ENCODE assay signal across 21 cellular contexts in genomic region chr13:66774046-66774445, GRCh38.
"Had no signal": no experiment of that assay in that cellular context is flagged by ENCODE, and none has a peak within 500 bp of the region (broad histone marks: within the 10 kb centered on the region; RNA-seq: fewer than 3 reads in every experiment).

No MANE protein-coding gene starts in this region.

- ATAC-seq: Right ventricle myocardium inferior, SK-N-SH treated with all-trans-retinoic acid at 6 μM for 48 hours had no signal

- H3K4me1 ChIP-seq: Peyer's patch, SJCRH30 had no signal

- DNase-seq: KBM-7, MG63, NCI-H1092, NCI-H1105 treated with DMSO at 0.1 percent for 48 hours, NCI-H1417 treated with DMSO at 0.1 percent for 48 hours, NCI-H146, NCI-H1694 treated with DMSO at 0.1 percent for 48 hours, NCI-H1930, NCI-H2081, NCI-H2227 treated with DMSO at 0.1 percent for 48 hours, NCI-H524, NCI-H526 treated with DMSO at 0.1 percent for 48 hours, NCI-H774, OCI-M1, PC-9, Peyer's patch, SHP77 treated with DMSO at 0.1 percent for 48 hours, SJCRH30, T-helper 1 cell had no signal

- H3K9me3 ChIP-seq: MG63, Peyer's patch, SJCRH30 had no signal

- H2AFZ ChIP-seq: PC-9 had no signal

- H3K4me3 ChIP-seq: MG63, PC-9, Peyer's patch, SJCRH30 had no signal

- H3K36me3 ChIP-seq: MG63, Peyer's patch, SJCRH30 had no signal

- H3K27ac ChIP-seq: PC-9, Peyer's patch, SJCRH30 had no signal

- H3K27me3 ChIP-seq: MG63, Peyer's patch, SJCRH30 had no signal

- H3K4me2 ChIP-seq: PC-9 had no signal
